ENCODE assay signal across 31 cellular contexts in genomic region chr10:19097151-19097550, GRCh38. TPM values are rescaled to one million over a fixed set of nuclear protein-coding genes. Genes with fewer than 3 reads are reported as not detected.
"Had no signal": no experiment of that assay in that cellular context is flagged by ENCODE, and none has a peak within 500 bp of the region (broad histone marks: within the 10 kb centered on the region; RNA-seq: fewer than 3 reads in every experiment).

No MANE protein-coding gene starts in this region.

- H3K36me3 ChIP-seq: MG63 had no signal

- H3K4me3 ChIP-seq: body of pancreas, MG63, PC-9 had no signal

- ATAC-seq: activated T-cell treated with anti-CD3 and anti-CD28 coated beads, Interleukin-2, amount 50 U/mL, for 4 hours; body of pancreas; T-cell had no signal

- H3K4me2 ChIP-seq: PC-9 had no signal

- DNase-seq: activated CD4-positive, alpha-beta memory T cell treated with anti-CD3 and anti-CD28 coated beads for 36 hours; activated CD4-positive, alpha-beta T cell treated with anti-CD3 and anti-CD28 coated beads, Interleukin-2, amount 10 ng/mL, durations not matched to agents 7 days and 5 days; activated CD4-positive, CD25-positive, alpha-beta regulatory T cell; activated CD8-positive, alpha-beta memory T cell treated with anti-CD3 and anti-CD28 coated beads for 24 hours; activated effector memory CD4-positive, alpha-beta T cell treated with anti-CD3 and anti-CD28 coated beads, Interleukin-2, amount 50 U/mL, for 16 hours; activated naive CD4-positive, alpha-beta T cell treated with Interleukin-2 at 50 U/mL for 16 hours; activated T-cell treated with anti-CD3 and anti-CD28 coated beads, Interleukin-2, amount 50 U/mL, for 4 hours; amygdala; body of pancreas; central memory CD4-positive, alpha-beta T cell; KG1; MG63; MV-4-11; NCI-H1092 treated with DMSO at 0.1 percent for 48 hours; NCI-H1417 treated with DMSO at 0.1 percent for 48 hours; NCI-H1694; NCI-H2029; NCI-H2107; NCI-H510A treated with DMSO at 0.1 percent for 48 hours; NCI-H69; NK-92 treated with Interleukin-12 subunit alpha and Interleukin-12 subunit beta, amount 100 ng/mL, for 24 hours; PC-9; SHP77 treated with DMSO at 0.1 percent for 48 hours; T-cell; T-helper 2 cell; T1000 had no signal

- H2AFZ ChIP-seq: PC-9 had no signal

- H3K27me3 Mint-ChIP-seq: activated CD4-positive, alpha-beta memory T cell treated with anti-CD3 and anti-CD28 coated beads for 36 hours; activated CD4-positive, alpha-beta T cell treated with anti-CD3 and anti-CD28 coated beads, Interleukin-2, amount 10 ng/mL, durations not matched to agents 7 days and 5 days; activated naive CD8-positive, alpha-beta T cell; T-cell had no signal

- H3K36me3 Mint-ChIP-seq: activated CD4-positive, alpha-beta memory T cell treated with anti-CD3 and anti-CD28 coated beads for 36 hours; activated naive CD8-positive, alpha-beta T cell; T-cell had no signal

- H3K27ac ChIP-seq: body of pancreas, PC-9, VCaP had no signal

- H3K27me3 ChIP-seq: body of pancreas, MG63 had no signal

- H3K27ac Mint-ChIP-seq: activated CD4-positive, alpha-beta memory T cell treated with anti-CD3 and anti-CD28 coated beads for 36 hours; activated CD4-positive, alpha-beta T cell treated with anti-CD3 and anti-CD28 coated beads, Interleukin-2, amount 10 ng/mL, durations not matched to agents 7 days and 5 days; activated naive CD8-positive, alpha-beta T cell; T-cell had no signal

- H3K4me1 ChIP-seq: body of pancreas had no signal

- H3K9me3 ChIP-seq: body of pancreas, MG63 had no signal

- H3K4me1 Mint-ChIP-seq: activated CD4-positive, alpha-beta T cell treated with anti-CD3 and anti-CD28 coated beads, Interleukin-2, amount 10 ng/mL, durations not matched to agents 7 days and 5 days; T-cell had no signal

- H3K4me3 Mint-ChIP-seq: activated CD4-positive, alpha-beta memory T cell treated with anti-CD3 and anti-CD28 coated beads for 36 hours; activated CD4-positive, alpha-beta T cell treated with anti-CD3 and anti-CD28 coated beads, Interleukin-2, amount 10 ng/mL, durations not matched to agents 7 days and 5 days; activated naive CD8-positive, alpha-beta T cell; activated T-cell treated with anti-CD3 and anti-CD28 coated beads, Interleukin-2, amount 50 U/mL, for 4 hours; T-cell had no signal

RNA-seq across cellular contexts. Expression of gene MALRD1, which starts 48.5 kb away (rescaled TPM):
- total RNA-seq: activated CD4-positive, alpha-beta memory T cell treated with anti-CD3 and anti-CD28 coated beads for 36 hours; activated CD4-positive, alpha-beta T cell treated with anti-CD3 and anti-CD28 coated beads, Interleukin-2, amount 10 ng/mL, durations not matched to agents 7 days and 5 days; activated T-cell treated with anti-CD3 and anti-CD28 coated beads, Interleukin-2, amount 50 U/mL, for 4 hours; bronchial epithelial cell; LHCN-M2; PC-9; SK-MEL-5 had no signal
